Comparison of ENCODE assay signal across 1 cellular context in genomic region chr6:5898102-5898501, GRCh38.
TF ChIP-seq lines count a peak whose summit lies in the region.

No MANE protein-coding gene starts in this region.

TF ChIP-seq in GM23338, 12 proteins besides CTCF, POLR2A, EP300 and RAD21 (continued from another document):
- TF ChIP-seq ZNF462 (CRISPR knock-in tag; IDR thresholded peaks at IDR 0.05): no peak
- TF ChIP-seq REST (IDR thresholded peaks at IDR 0.05; ENCODE audit: unreplicated experiment): no peak
- no peak for TF ChIP-seq EZH2 (IDR thresholded peaks at IDR 0.05; ENCODE audit: low read depth, unreplicated experiment)
- TF ChIP-seq STAT1 (IDR thresholded peaks at IDR 0.05; ENCODE audit: unreplicated experiment): no peak
- TF ChIP-seq POLR2AphosphoS5 (IDR thresholded peaks at IDR 0.05; ENCODE audit: low read depth): no peak
